In the genomic region with DNA sequence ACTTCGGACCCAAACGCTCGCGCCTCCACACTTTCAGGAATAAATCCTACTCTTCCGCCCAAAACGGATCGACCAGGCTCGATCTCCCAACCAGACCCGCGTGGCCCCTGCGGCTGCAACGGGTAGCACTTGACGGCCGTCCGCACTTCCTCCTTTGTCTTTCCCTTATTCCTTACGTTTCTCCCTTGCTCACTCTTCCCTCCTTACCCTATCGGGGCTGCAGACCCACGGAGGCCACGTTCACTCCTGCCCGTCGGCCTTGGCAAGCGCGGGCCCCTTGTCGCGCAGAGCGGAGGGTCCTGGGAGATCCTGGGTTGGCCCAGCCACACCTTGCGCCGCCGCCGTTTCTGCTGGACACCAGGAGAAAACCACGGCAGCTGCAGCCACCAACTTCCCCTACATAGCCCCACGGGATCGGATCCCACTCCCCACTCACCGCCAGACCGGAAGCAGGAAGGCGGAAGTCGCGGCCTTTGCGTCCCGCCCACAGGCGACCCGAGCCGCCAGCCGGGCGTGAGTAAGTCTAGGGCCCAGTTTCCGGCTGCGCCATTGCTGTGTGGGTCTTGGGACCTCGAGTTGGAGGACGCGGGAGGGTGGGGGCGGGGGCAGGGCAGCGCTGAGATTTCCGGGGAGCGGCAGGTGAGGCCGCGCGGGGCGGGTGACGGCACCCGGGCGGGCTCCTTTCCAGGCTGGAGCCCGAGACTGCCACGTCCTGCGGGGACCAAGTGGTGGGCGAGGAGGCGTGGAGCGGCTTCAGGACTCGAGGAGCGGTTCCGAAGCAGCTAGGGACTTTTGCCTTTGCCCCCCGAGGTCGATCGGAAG, we compare ENCODE assay signal across 1 cellular context.
TF ChIP-seq lines count a peak whose summit lies in the region.

A gene with protein sequence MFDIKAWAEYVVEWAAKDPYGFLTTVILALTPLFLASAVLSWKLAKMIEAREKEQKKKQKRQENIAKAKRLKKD (minus strand): TSS at position 459 of the 822 bp plus-strand sequence. CDS start 2,297 bp downstream, outside the sequence.

TF ChIP-seq in HepG2, 621 proteins besides CTCF, POLR2A, EP300 and RAD21 (continued from another document and continues in another):
- TF ChIP-seq RERE (CRISPR knock-in tag; IDR thresholded peaks at IDR 0.05; ENCODE audit: low read depth) (no peak), POLR2AphosphoS2 (IDR thresholded peaks at IDR 0.05; ENCODE audit: low read depth, low read length) (no peak), RFXAP (CRISPR knock-in tag; IDR thresholded peaks at IDR 0.05; ENCODE audit: borderline replicate concordance) (peak; percentile 69; the same call in 1 of the 2 replicates), ASH2L (IDR thresholded peaks at IDR 0.05; ENCODE audit: insufficient read length, low read depth, low read length) (peak; percentile 96), SRSF1 (optimal IDR thresholded peaks at IDR 0.05; ENCODE audit: low read depth, low read length) (peak; percentile 60), ZNF296 (CRISPR knock-in tag; conservative IDR thresholded peaks at IDR 0.05) (no peak), RXRA (CRISPR knock-in tag; IDR thresholded peaks at IDR 0.05) (peak; percentile 63), BCLAF1 (IDR thresholded peaks at IDR 0.05) (no peak), GRHL1 (CRISPR knock-in tag; conservative IDR thresholded peaks at IDR 0.05) (no peak), NFYB (CRISPR knock-in tag; IDR thresholded peaks at IDR 0.05) (no peak), FOXM1 (CRISPR knock-in tag; IDR thresholded peaks at IDR 0.05) (no peak), MYC (CRISPR knock-in tag; IDR thresholded peaks at IDR 0.05; ENCODE audit: borderline replicate concordance) (peak; percentile 70), ELF1 (CRISPR knock-in tag; IDR thresholded peaks at IDR 0.05) (peak; percentile 98), REST (IDR thresholded peaks at IDR 0.05; ENCODE audit: borderline replicate concordance in 1 of 2, low read depth in 1 of 2, low read length in 2 of 2) (peak in 1 of 2 experiments; percentile 24; a peak in 1 of 4 replicates)
- TF ChIP-seq, protein P1, sequence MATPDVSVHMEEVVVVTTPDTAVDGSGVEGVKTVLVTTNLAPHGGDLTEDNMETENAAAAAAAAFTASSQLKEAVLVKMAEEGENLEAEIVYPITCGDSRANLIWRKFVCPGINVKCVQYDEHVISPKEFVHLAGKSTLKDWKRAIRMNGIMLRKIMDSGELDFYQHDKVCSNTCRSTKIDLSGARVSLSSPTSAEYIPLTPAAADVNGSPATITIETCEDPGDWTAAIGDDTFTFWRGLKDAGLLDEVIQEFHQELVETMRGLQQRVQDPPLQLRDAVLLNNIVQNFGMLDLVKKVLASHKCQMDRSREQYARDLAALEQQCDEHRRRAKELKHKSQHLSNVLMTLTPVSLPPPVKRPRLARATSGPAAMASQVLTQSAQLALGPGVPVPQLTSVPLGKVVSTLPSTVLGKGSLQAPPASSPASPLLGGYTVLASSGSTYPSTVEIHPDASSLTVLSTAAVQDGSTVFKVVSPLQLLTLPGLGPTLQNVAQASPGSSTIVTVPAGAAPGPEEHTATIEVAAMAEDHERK (CRISPR knock-in tag; IDR thresholded peaks at IDR 0.05; ENCODE audit: low read depth): no peak
- TF ChIP-seq, protein P2, sequence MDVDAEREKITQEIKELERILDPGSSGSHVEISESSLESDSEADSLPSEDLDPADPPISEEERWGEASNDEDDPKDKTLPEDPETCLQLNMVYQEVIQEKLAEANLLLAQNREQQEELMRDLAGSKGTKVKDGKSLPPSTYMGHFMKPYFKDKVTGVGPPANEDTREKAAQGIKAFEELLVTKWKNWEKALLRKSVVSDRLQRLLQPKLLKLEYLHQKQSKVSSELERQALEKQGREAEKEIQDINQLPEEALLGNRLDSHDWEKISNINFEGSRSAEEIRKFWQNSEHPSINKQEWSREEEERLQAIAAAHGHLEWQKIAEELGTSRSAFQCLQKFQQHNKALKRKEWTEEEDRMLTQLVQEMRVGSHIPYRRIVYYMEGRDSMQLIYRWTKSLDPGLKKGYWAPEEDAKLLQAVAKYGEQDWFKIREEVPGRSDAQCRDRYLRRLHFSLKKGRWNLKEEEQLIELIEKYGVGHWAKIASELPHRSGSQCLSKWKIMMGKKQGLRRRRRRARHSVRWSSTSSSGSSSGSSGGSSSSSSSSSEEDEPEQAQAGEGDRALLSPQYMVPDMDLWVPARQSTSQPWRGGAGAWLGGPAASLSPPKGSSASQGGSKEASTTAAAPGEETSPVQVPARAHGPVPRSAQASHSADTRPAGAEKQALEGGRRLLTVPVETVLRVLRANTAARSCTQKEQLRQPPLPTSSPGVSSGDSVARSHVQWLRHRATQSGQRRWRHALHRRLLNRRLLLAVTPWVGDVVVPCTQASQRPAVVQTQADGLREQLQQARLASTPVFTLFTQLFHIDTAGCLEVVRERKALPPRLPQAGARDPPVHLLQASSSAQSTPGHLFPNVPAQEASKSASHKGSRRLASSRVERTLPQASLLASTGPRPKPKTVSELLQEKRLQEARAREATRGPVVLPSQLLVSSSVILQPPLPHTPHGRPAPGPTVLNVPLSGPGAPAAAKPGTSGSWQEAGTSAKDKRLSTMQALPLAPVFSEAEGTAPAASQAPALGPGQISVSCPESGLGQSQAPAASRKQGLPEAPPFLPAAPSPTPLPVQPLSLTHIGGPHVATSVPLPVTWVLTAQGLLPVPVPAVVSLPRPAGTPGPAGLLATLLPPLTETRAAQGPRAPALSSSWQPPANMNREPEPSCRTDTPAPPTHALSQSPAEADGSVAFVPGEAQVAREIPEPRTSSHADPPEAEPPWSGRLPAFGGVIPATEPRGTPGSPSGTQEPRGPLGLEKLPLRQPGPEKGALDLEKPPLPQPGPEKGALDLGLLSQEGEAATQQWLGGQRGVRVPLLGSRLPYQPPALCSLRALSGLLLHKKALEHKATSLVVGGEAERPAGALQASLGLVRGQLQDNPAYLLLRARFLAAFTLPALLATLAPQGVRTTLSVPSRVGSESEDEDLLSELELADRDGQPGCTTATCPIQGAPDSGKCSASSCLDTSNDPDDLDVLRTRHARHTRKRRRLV (CRISPR knock-in tag; IDR thresholded peaks at IDR 0.05): peak; percentile 68; the same call in 1 of the 2 replicates
- TF ChIP-seq, protein P3, sequence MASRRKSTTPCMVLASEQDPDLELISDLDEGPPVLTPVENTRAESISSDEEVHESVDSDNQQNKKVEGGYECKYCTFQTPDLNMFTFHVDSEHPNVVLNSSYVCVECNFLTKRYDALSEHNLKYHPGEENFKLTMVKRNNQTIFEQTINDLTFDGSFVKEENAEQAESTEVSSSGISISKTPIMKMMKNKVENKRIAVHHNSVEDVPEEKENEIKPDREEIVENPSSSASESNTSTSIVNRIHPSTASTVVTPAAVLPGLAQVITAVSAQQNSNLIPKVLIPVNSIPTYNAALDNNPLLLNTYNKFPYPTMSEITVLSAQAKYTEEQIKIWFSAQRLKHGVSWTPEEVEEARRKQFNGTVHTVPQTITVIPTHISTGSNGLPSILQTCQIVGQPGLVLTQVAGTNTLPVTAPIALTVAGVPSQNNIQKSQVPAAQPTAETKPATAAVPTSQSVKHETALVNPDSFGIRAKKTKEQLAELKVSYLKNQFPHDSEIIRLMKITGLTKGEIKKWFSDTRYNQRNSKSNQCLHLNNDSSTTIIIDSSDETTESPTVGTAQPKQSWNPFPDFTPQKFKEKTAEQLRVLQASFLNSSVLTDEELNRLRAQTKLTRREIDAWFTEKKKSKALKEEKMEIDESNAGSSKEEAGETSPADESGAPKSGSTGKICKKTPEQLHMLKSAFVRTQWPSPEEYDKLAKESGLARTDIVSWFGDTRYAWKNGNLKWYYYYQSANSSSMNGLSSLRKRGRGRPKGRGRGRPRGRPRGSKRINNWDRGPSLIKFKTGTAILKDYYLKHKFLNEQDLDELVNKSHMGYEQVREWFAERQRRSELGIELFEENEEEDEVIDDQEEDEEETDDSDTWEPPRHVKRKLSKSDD (CRISPR knock-in tag; IDR thresholded peaks at IDR 0.05; ENCODE audit: low read depth): no peak
